Comparison of ENCODE assay signal across 14 cellular contexts in the genomic region with DNA sequence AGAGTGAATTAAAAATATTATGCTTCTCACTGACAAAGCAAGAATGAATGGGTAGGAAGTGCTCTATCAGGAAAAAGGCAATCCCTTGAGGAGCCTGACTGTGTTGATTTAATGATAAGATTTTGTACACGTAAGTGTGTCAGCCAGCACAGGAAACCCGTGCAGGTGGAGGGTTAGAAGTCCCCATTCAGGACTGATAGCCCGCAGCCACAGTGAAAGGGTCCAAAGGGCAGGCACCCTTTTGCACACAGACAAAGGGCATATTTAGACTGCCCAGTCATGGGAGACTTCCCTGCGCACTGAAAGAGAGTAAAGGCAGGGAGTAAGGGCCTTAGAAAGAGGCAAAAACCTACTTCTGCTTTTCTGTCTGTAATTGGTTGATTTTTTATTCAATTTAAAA. TPM values are rescaled to one million over a fixed set of nuclear protein-coding genes. Genes with fewer than 3 reads are reported as not detected.
DNase-seq lines count a peak whose midpoint lies in the region; ATAC-seq and TF ChIP-seq lines count a peak whose summit lies in the region.
"Had no signal": no experiment of that assay in that cellular context is flagged by ENCODE, and none has a peak within 500 bp of the region (broad histone marks: within the 10 kb centered on the region; RNA-seq: fewer than 3 reads in every experiment).

No MANE protein-coding gene starts in this region.

- H3K79me2 ChIP-seq in trophoblast cell (ENCODE audit: control insufficient read depth, insufficient read depth, low read length, poor library complexity), result no peaks in the 10 kb centered on the region

- no peak overlapping the region for H3K14ac ChIP-seq in trophoblast cell (ENCODE audit: low read length)

- no peak overlapping the region for H4K91ac ChIP-seq in trophoblast cell (ENCODE audit: low read depth, low read length)

- no peak overlapping the region for H2AK5ac ChIP-seq in trophoblast cell (ENCODE audit: low read length)

- no peak overlapping the region for H4K12ac ChIP-seq in trophoblast cell (ENCODE audit: low read depth, low read length)

- no peaks in the 10 kb centered on the region for H3K27me3 ChIP-seq in body of pancreas
- H3K27me3 ChIP-seq in trophoblast cell (ENCODE audit: insufficient read depth, low read length), result no peaks in the 10 kb centered on the region
- H3K27me3 ChIP-seq: spleen had no signal

- peak overlapping the region; percentile 25 to 54 (median 41) for H3K27ac ChIP-seq in body of pancreas
- H3K27ac ChIP-seq in trophoblast cell (ENCODE audit: low read depth, low read length), result no peak overlapping the region
- H3K27ac ChIP-seq: spleen had no signal

- no peak overlapping the region for H2AFZ ChIP-seq in trophoblast cell (ENCODE audit: insufficient read depth, low read length, poor library complexity)

- no peak overlapping the region for H4K8ac ChIP-seq in trophoblast cell (ENCODE audit: low read depth, low read length)

- ATAC-seq in GM18870 (IDR thresholded peaks at IDR 0.05; ENCODE audit: unreplicated experiment), result peak; percentile 69
- peak; percentile 69 for ATAC-seq in HG03571 (IDR thresholded peaks at IDR 0.05; ENCODE audit: unreplicated experiment)
- peak; percentile 94 for ATAC-seq in body of pancreas
- ATAC-seq: CD8-positive, alpha-beta T cell; naive thymus-derived CD4-positive, alpha-beta T cell had no signal

- TF ChIP-seq CTCF in body of pancreas (IDR thresholded peaks at IDR 0.05), result no peak
- TF ChIP-seq CTCF in lower leg skin (IDR thresholded peaks at IDR 0.05), result no peak

- no peak overlapping the region for H2BK5ac ChIP-seq in trophoblast cell (ENCODE audit: low read depth, low read length, poor library complexity)

- H3K4me1 ChIP-seq in body of pancreas, result peaks cover 11% of the 10 kb centered on the region
- H3K4me1 ChIP-seq in trophoblast cell (ENCODE audit: control insufficient read depth in 1 of 2, insufficient read depth in 2 of 2, low read length in 2 of 2), result peaks cover 0 to 3% of the 10 kb centered on the region in 2 experiments

- peaks cover 4% of the 10 kb centered on the region for H3K79me1 ChIP-seq in trophoblast cell (ENCODE audit: low read length)

- H3K18ac ChIP-seq in trophoblast cell (ENCODE audit: low read length), result no peak overlapping the region

- H3K4ac ChIP-seq in trophoblast cell (ENCODE audit: low read depth, low read length), result no peak overlapping the region

- no peaks in the 10 kb centered on the region for H3K36me3 ChIP-seq in body of pancreas (replicated peaks in 1 of 2; ENCODE audit: insufficient read depth in 1 of 2, low read depth in 2 of 2)
- peaks cover 0 to 2% of the 10 kb centered on the region in 2 experiments for H3K36me3 ChIP-seq in trophoblast cell (ENCODE audit: control insufficient read depth in 1 of 2, insufficient read depth in 2 of 2, low read length in 2 of 2)
- H3K36me3 ChIP-seq: spleen had no signal

- intact Hi-C loops in body of pancreas (cut with DNase I) (no loop called here), lower leg skin (cut with DNase I; ENCODE audit: low total_unique reads) (no loop called here)

- DNase-seq in body of pancreas, result peak; percentile 55 to 78 (median 76)
- peak; percentile 85 to 87 for DNase-seq in trophoblast cell
- DNase-seq in lower leg skin (ENCODE audit: low spot score in 2 of 2), result no peak
- DNase-seq in DMS 273 (lab: John Stamatoyannopoulos, UW; ENCODE audit: unreplicated experiment), result no peak
- DNase-seq in activated CD8-positive, alpha-beta memory T cell treated with anti-CD3 and anti-CD28 coated beads for 24 hours, result no peak
- DNase-seq in activated gamma-delta T cell (lab: John Stamatoyannopoulos, UW), result no peak
- DNase-seq: CD8-positive, alpha-beta T cell; erythroblast; KBM-7; naive thymus-derived CD4-positive, alpha-beta T cell; NCI-H2171; spleen had no signal

- WGBS in body of pancreas, 2 donors, result 4 to 14% methylated on average over 4 of the region's 4 CpGs
- no CpG with 5 or more reads among the region's 4 CpGs for WGBS in trophoblast cell (ENCODE audit: extremely low coverage, insufficient coverage, insufficient read length)
- 70 to 77% methylated on average over 4 of the region's 4 CpGs for WGBS in lower leg skin, 2 donors

- H3K23ac ChIP-seq in trophoblast cell (ENCODE audit: low read length), result no peak overlapping the region

- H2BK12ac ChIP-seq in trophoblast cell (ENCODE audit: low read length), result no peak overlapping the region

- H3K9me3 ChIP-seq in body of pancreas, result no peaks in the 10 kb centered on the region
- peaks cover 10% of the 10 kb centered on the region for H3K9me3 ChIP-seq in trophoblast cell (ENCODE audit: insufficient read depth, low read depth, low read length)

- H3K9ac ChIP-seq in trophoblast cell (ENCODE audit: low read length), result no peak overlapping the region

- TF ChIP-seq POLR2A in body of pancreas (IDR thresholded peaks at IDR 0.05) (no peak), lower leg skin (IDR thresholded peaks at IDR 0.05) (no peak)

- no peak overlapping the region for H3K4me2 ChIP-seq in trophoblast cell (ENCODE audit: low read length)

- no peak overlapping the region for H2BK120ac ChIP-seq in trophoblast cell (ENCODE audit: insufficient read depth, low read length, poor library complexity)

- H3K4me3 ChIP-seq in body of pancreas (no peak overlapping the region), trophoblast cell (ENCODE audit: low read depth, low read length) (no peak overlapping the region), lower leg skin (ENCODE audit: low read depth, poor library complexity, severe bottlenecking) (no peak overlapping the region)
- H3K4me3 ChIP-seq: spleen had no signal

RNA-seq across cellular contexts. Expression of a gene that starts 26.4 kb away (rescaled TPM):
- total RNA-seq in body of pancreas (10 to 100 TPM; 17.5 to 22.6 TPM), lower leg skin (10 to 100 TPM; 26.9 to 32.2 (median 29.8) TPM)
- polyA plus RNA-seq in trophoblast cell (2013), result 90.2 and 92.2 TPM in 2 replicates

Comparison
In these comparisons a context has a peak if more than half of its experiments do, and no peak if none do; other contexts are left out.
1. DNase-seq: peak in body of pancreas (4 of 4) and trophoblast cell (2 of 2); none in lower leg skin (0 of 2), DMS 273 (single experiment), activated CD8-positive, alpha-beta memory T cell treated with anti-CD3 and anti-CD28 coated beads for 24 hours (single experiment) and activated gamma-delta T cell (single experiment).
2. Peak in every context shown above with its lines, with median percentiles within 50 percentile points of each other: ATAC-seq.